9 cellular contexts compared by ENCODE assay signal in genomic region chr7:92632791-92633190, GRCh38. TPM values are rescaled to one million over a fixed set of nuclear protein-coding genes. Genes with fewer than 3 reads are reported as not detected.
DNase-seq lines count a peak whose midpoint lies in the region; ATAC-seq and TF ChIP-seq lines count a peak whose summit lies in the region.
"Had no signal": no experiment of that assay in that cellular context is flagged by ENCODE, and none has a peak within 500 bp of the region (broad histone marks: within the 10 kb centered on the region; RNA-seq: fewer than 3 reads in every experiment).

No MANE protein-coding gene starts in this region.

- peaks cover 85% of the 10 kb centered on the region for H3K4me1 Mint-ChIP-seq in activated naive CD4-positive, alpha-beta T cell treated with anti-CD3 and anti-CD28 coated beads for 36 hours (ENCODE audit: low read depth)
- H3K4me1 Mint-ChIP-seq in activated T-helper 2 cell treated with anti-CD3 and anti-CD28 coated beads, Interferon-gamma antibody, Interleukin-2, Interleukin-4, amounts not matched to agents 10 μg/mL and 5 μg/mL and 100 μg/mL, durations not matched to agents 14 hours and 24 hours and 36 hours (ENCODE audit: low read depth), result peaks cover 69% of the 10 kb centered on the region
- peaks cover 34 to 53% of the 10 kb centered on the region in 2 donors for H3K4me1 Mint-ChIP-seq in immature natural killer cell

- peaks cover 7% of the 10 kb centered on the region for H3K36me3 ChIP-seq in suprapubic skin

- H3K27me3 Mint-ChIP-seq in activated naive CD4-positive, alpha-beta T cell treated with anti-CD3 and anti-CD28 coated beads for 36 hours (ENCODE audit: low read depth), result no peaks in the 10 kb centered on the region
- H3K27me3 Mint-ChIP-seq in activated T-helper 2 cell treated with anti-CD3 and anti-CD28 coated beads, Interferon-gamma antibody, Interleukin-2, Interleukin-4, amounts not matched to agents 10 μg/mL and 5 μg/mL and 100 μg/mL, durations not matched to agents 14 hours and 24 hours and 36 hours (ENCODE audit: low read depth), result no peaks in the 10 kb centered on the region
- peaks cover 0 to 4% (median 0%) of the 10 kb centered on the region in 3 donors for H3K27me3 Mint-ChIP-seq in immature natural killer cell (ENCODE audit: low read depth in 3 of 3)

- no peak for TF ChIP-seq EP300 in suprapubic skin (IDR thresholded peaks at IDR 0.05)

- CTCF ChIA-PET in activated naive CD4-positive, alpha-beta T cell treated with anti-CD3 and anti-CD28 coated beads for 36 hours (lab: Charles Lee), result interaction anchor here (0.7 to 2.3 kb wide), 4 partner anchors 12 to 423 kb away, joined by 3 to 9 read pairs (median 3); no protein-coding TSS in a partner anchor

- H3K4me3 ChIP-seq in suprapubic skin, result no peak overlapping the region

- H3K27me3 ChIP-seq in suprapubic skin, result no peaks in the 10 kb centered on the region
- H3K27me3 ChIP-seq: foreskin keratinocyte had no signal

- intact Hi-C loops in activated naive CD4-positive, alpha-beta T cell treated with anti-CD3 and anti-CD28 coated beads for 36 hours (cut with micrococcal nuclease), result loop anchor here (1.0 kb wide), 1 partner anchor 7 kb away; no protein-coding TSS in a partner anchor
- intact Hi-C loops in activated T-helper 2 cell treated with anti-CD3 and anti-CD28 coated beads, Interferon-gamma antibody, Interleukin-2, Interleukin-4, amounts not matched to agents 10 μg/mL and 5 μg/mL and 100 μg/mL, durations not matched to agents 14 hours and 24 hours and 36 hours (cut with micrococcal nuclease), result loop anchor here (1.0 to 5.0 kb wide), 4 partner anchors 14 to 485 kb away; partner anchors contain the start of gene SAMD9

- no peak for TF ChIP-seq CTCF in suprapubic skin (IDR thresholded peaks at IDR 0.05)

- no peak overlapping the region for H3K4me3 Mint-ChIP-seq in activated naive CD4-positive, alpha-beta T cell treated with anti-CD3 and anti-CD28 coated beads for 36 hours
- peak overlapping the region; percentile 43 for H3K4me3 Mint-ChIP-seq in activated T-helper 2 cell treated with anti-CD3 and anti-CD28 coated beads, Interferon-gamma antibody, Interleukin-2, Interleukin-4, amounts not matched to agents 10 μg/mL and 5 μg/mL and 100 μg/mL, durations not matched to agents 14 hours and 24 hours and 36 hours (ENCODE audit: low read depth)
- peak overlapping the region; percentile 46 to 70 (median 58) for H3K4me3 Mint-ChIP-seq in immature natural killer cell

- WGBS in suprapubic skin, result 98% methylated on average over 1 of the region's 1 CpG

- no peak for TF ChIP-seq POLR2A in suprapubic skin (IDR thresholded peaks at IDR 0.05)

- H3K27ac Mint-ChIP-seq in activated naive CD4-positive, alpha-beta T cell treated with anti-CD3 and anti-CD28 coated beads for 36 hours, result peak overlapping the region; percentile 92
- H3K27ac Mint-ChIP-seq in activated T-helper 2 cell treated with anti-CD3 and anti-CD28 coated beads, Interferon-gamma antibody, Interleukin-2, Interleukin-4, amounts not matched to agents 10 μg/mL and 5 μg/mL and 100 μg/mL, durations not matched to agents 14 hours and 24 hours and 36 hours, result peak overlapping the region; percentile 96
- peak overlapping the region; percentile 51 to 87 (median 79) for H3K27ac Mint-ChIP-seq in immature natural killer cell

- no peak for DNase-seq in activated naive CD4-positive, alpha-beta T cell treated with anti-CD3 and anti-CD28 coated beads for 36 hours
- no peak for DNase-seq in activated naive CD4-positive, alpha-beta T cell treated with Interleukin-2 at 50 U/mL for 16 hours
- DNase-seq in activated T-helper 2 cell treated with anti-CD3 and anti-CD28 coated beads, Interferon-gamma antibody, Interleukin-2, Interleukin-4, amounts not matched to agents 10 μg/mL and 5 μg/mL and 100 μg/mL, durations not matched to agents 14 hours and 24 hours and 36 hours (ENCODE audit: low spot score), result no peak
- DNase-seq in immature natural killer cell, result no peak
- no peak for DNase-seq in suprapubic skin (ENCODE audit: low spot score in 2 of 2)
- DNase-seq in occipital lobe (lab: John Stamatoyannopoulos, UW), result no peak

- H3K36me3 Mint-ChIP-seq in activated naive CD4-positive, alpha-beta T cell treated with anti-CD3 and anti-CD28 coated beads for 36 hours (ENCODE audit: low read depth), result peaks cover 13% of the 10 kb centered on the region
- H3K36me3 Mint-ChIP-seq in activated T-helper 2 cell treated with anti-CD3 and anti-CD28 coated beads, Interferon-gamma antibody, Interleukin-2, Interleukin-4, amounts not matched to agents 10 μg/mL and 5 μg/mL and 100 μg/mL, durations not matched to agents 14 hours and 24 hours and 36 hours (ENCODE audit: low read depth), result peaks cover 50% of the 10 kb centered on the region
- peaks cover 8 to 16% (median 12%) of the 10 kb centered on the region in 3 donors for H3K36me3 Mint-ChIP-seq in immature natural killer cell

- H3K4me1 ChIP-seq in suprapubic skin, result peaks cover 42% of the 10 kb centered on the region

- no peak for ATAC-seq in GM19455 (IDR thresholded peaks at IDR 0.05; ENCODE audit: unreplicated experiment)
- no peak for ATAC-seq in HG03135 (IDR thresholded peaks at IDR 0.05; ENCODE audit: unreplicated experiment)

- peaks cover 2% of the 10 kb centered on the region for H3K9me3 Mint-ChIP-seq in activated naive CD4-positive, alpha-beta T cell treated with anti-CD3 and anti-CD28 coated beads for 36 hours
- H3K9me3 Mint-ChIP-seq in activated T-helper 2 cell treated with anti-CD3 and anti-CD28 coated beads, Interferon-gamma antibody, Interleukin-2, Interleukin-4, amounts not matched to agents 10 μg/mL and 5 μg/mL and 100 μg/mL, durations not matched to agents 14 hours and 24 hours and 36 hours, result peaks cover 23% of the 10 kb centered on the region
- peaks cover 0 to 3% (median 0%) of the 10 kb centered on the region in 6 donors for H3K9me3 Mint-ChIP-seq in immature natural killer cell

- H3K27ac ChIP-seq in suprapubic skin, result peak overlapping the region; percentile 77

- peaks cover 4% of the 10 kb centered on the region for H3K9me3 ChIP-seq in suprapubic skin

RNA-seq across cellular contexts. Expression of gene FAM133B, which starts 42.6 kb away (rescaled TPM):
- total RNA-seq in activated naive CD4-positive, alpha-beta T cell treated with anti-CD3 and anti-CD28 coated beads for 36 hours, result 10 to 100 TPM; 21.6 to 25.3 TPM
- total RNA-seq in activated T-helper 2 cell treated with anti-CD3 and anti-CD28 coated beads, Interferon-gamma antibody, Interleukin-2, Interleukin-4, amounts not matched to agents 10 μg/mL and 5 μg/mL and 100 μg/mL, durations not matched to agents 14 hours and 24 hours and 36 hours, result 39.0 and 39.4 TPM in 2 replicates
- polyA plus RNA-seq in immature natural killer cell, result 10 to 100 TPM in 2 of 3 donors, 1 to 10 TPM in 1; 7.4 to 20.5 (median 19.4) TPM
- 10 to 100 TPM; 13.6 to 34.5 (median 19.5) TPM for total RNA-seq in suprapubic skin
- total RNA-seq in occipital lobe, result 32.4 TPM
